Comparison of ENCODE assay signal across 8 cellular contexts in genomic region chr5:93800988-93801811, GRCh38.
DNase-seq lines count a peak whose midpoint lies in the region; ATAC-seq, FAIRE-seq and TF ChIP-seq lines count a peak whose summit lies in the region.

No MANE protein-coding gene starts in this region.

- peak; percentile 24 for DNase-seq in activated naive CD4-positive, alpha-beta T cell treated with anti-CD3 and anti-CD28 coated beads, Interleukin-2, amount 10 ng/mL, durations not matched to agents 7 days and 5 days
- DNase-seq in activated naive CD4-positive, alpha-beta T cell treated with Interleukin-2 at 50 U/mL for 16 hours = no peak
- DNase-seq in NB4 (ENCODE audit: low read depth) = peak; percentile 59
- DNase-seq in globus pallidus (ENCODE audit: low spot score) = peak; percentile 64
- peak; percentile 37 for DNase-seq in retinal pigment epithelial cell (ENCODE audit: low read depth)

- no peak overlapping the region for H3K27ac Mint-ChIP-seq in activated naive CD4-positive, alpha-beta T cell treated with anti-CD3 and anti-CD28 coated beads, Interleukin-2, amount 10 ng/mL, durations not matched to agents 7 days and 5 days

- H3K4me3 ChIP-seq in NB4 (ENCODE audit: low read depth, low read length) (no peak overlapping the region), retinal pigment epithelial cell (ENCODE audit: low read length) (no peak overlapping the region)

- H3K9me3 Mint-ChIP-seq in activated naive CD4-positive, alpha-beta T cell treated with anti-CD3 and anti-CD28 coated beads, Interleukin-2, amount 10 ng/mL, durations not matched to agents 7 days and 5 days = no peaks in the 10 kb centered on the region

- no peaks in the 10 kb centered on the region for H3K27me3 Mint-ChIP-seq in activated naive CD4-positive, alpha-beta T cell treated with anti-CD3 and anti-CD28 coated beads, Interleukin-2, amount 10 ng/mL, durations not matched to agents 7 days and 5 days

- TF ChIP-seq CTCF in NB4 (IDR thresholded peaks at IDR 0.05; ENCODE audit: low read depth, low read length) (peak; percentile 48), retinal pigment epithelial cell (conservative IDR thresholded peaks at IDR 0.05; ENCODE audit: low read depth, low read length) (peak; percentile 63)

- CTCF ChIA-PET in activated naive CD4-positive, alpha-beta T cell treated with anti-CD3 and anti-CD28 coated beads, Interleukin-2, amount 10 ng/mL, durations not matched to agents 7 days and 5 days (lab: Charles Lee) = interaction anchor here (0.7 to 3.5 kb wide), 23 partner anchors 8 to 1093 kb away, joined by 3 to 50 read pairs (median 3); partner anchors contain the start of gene NR2F1

- ATAC-seq in GM21619 (IDR thresholded peaks at IDR 0.05; ENCODE audit: unreplicated experiment) = peak; percentile 74
- ATAC-seq in HG02588 (IDR thresholded peaks at IDR 0.05; ENCODE audit: unreplicated experiment) = no peak

- peaks cover 3% of the 10 kb centered on the region for H3K4me1 Mint-ChIP-seq in activated naive CD4-positive, alpha-beta T cell treated with anti-CD3 and anti-CD28 coated beads, Interleukin-2, amount 10 ng/mL, durations not matched to agents 7 days and 5 days

- H3K36me3 Mint-ChIP-seq in activated naive CD4-positive, alpha-beta T cell treated with anti-CD3 and anti-CD28 coated beads, Interleukin-2, amount 10 ng/mL, durations not matched to agents 7 days and 5 days = no peaks in the 10 kb centered on the region

- TF ChIP-seq POLR2A in NB4 (IDR thresholded peaks at IDR 0.05; ENCODE audit: extremely low read depth, insufficient read length) = no peak

- H3K4me3 Mint-ChIP-seq in activated naive CD4-positive, alpha-beta T cell treated with anti-CD3 and anti-CD28 coated beads, Interleukin-2, amount 10 ng/mL, durations not matched to agents 7 days and 5 days = no peak overlapping the region

- peak; percentile 97 for FAIRE-seq in TTC549 (lab: Jason Lieb, UNC)
